In genomic region chr7:44063547-44063893, GRCh38 we compare ENCODE assay signal across 8 cellular contexts. TPM values are rescaled to one million over a fixed set of nuclear protein-coding genes. Genes with fewer than 3 reads are reported as not detected.
DNase-seq lines count a peak whose midpoint lies in the region; ATAC-seq and TF ChIP-seq lines count a peak whose summit lies in the region.
"Had no signal": no experiment of that assay in that cellular context is flagged by ENCODE, and none has a peak within 500 bp of the region (broad histone marks: within the 10 kb centered on the region; RNA-seq: fewer than 3 reads in every experiment).

No MANE protein-coding gene starts in this region.

- H3K27ac ChIP-seq in right atrium auricular region = peak overlapping the region; percentile 86 to 89
- no peak overlapping the region for H3K27ac ChIP-seq in sigmoid colon
- H3K27ac ChIP-seq: tibial nerve had no signal

- H3K9ac ChIP-seq in NT2/D1 (ENCODE audit: insufficient read length, low read depth) = peak overlapping the region; percentile 75

- no peak for ATAC-seq in HG03280 (IDR thresholded peaks at IDR 0.05; ENCODE audit: unreplicated experiment)

- H3K9me3 ChIP-seq in NT2/D1 (ENCODE audit: insufficient read depth, low read length) = no peaks in the 10 kb centered on the region
- no peaks in the 10 kb centered on the region for H3K9me3 ChIP-seq in right atrium auricular region
- no peaks in the 10 kb centered on the region for H3K9me3 ChIP-seq in sigmoid colon
- H3K9me3 ChIP-seq: tibial nerve had no signal

- intact Hi-C loops in sigmoid colon (cut with DNase I) = no loop called here

- peak overlapping the region; percentile 26 for H3K4me3 ChIP-seq in NT2/D1 (ENCODE audit: insufficient read length, low read depth)
- H3K4me3 ChIP-seq in right atrium auricular region = peak overlapping the region; percentile 55 to 63
- H3K4me3 ChIP-seq in sigmoid colon = no peak overlapping the region
- H3K4me3 ChIP-seq: tibial nerve had no signal

- H3K36me3 ChIP-seq in NT2/D1 (ENCODE audit: insufficient read depth, insufficient read length, low read length) (peaks cover 44% of the 10 kb centered on the region), right atrium auricular region (peaks cover 40% of the 10 kb centered on the region), sigmoid colon (peaks cover 15 to 43% (median 21%) of the 10 kb centered on the region in 4 donors)

- 77% methylated on average over 10 of the region's 10 CpGs for WGBS in sigmoid colon, 2 donors

- DNase-seq in NT2/D1 (ENCODE audit: low read depth, low spot score) (no peak), right atrium auricular region (ENCODE audit: low spot score) (no peak), sigmoid colon (peak; percentile 52), NCI-H2029 treated with DMSO at 0.1 percent for 48 hours (lab: John Stamatoyannopoulos, UW) (no peak)
- DNase-seq: nucleus accumbens had no signal

- no peak for TF ChIP-seq POLR2A in sigmoid colon (IDR thresholded peaks at IDR 0.05)

- no peak for TF ChIP-seq EP300 in sigmoid colon (IDR thresholded peaks at IDR 0.05)

- H3K4me1 ChIP-seq in NT2/D1 (ENCODE audit: insufficient read depth, insufficient read length) = peaks cover 31% of the 10 kb centered on the region
- peaks cover 0 to 76% of the 10 kb centered on the region in 2 donors for H3K4me1 ChIP-seq in right atrium auricular region
- peaks cover 0 to 25% (median 20%) of the 10 kb centered on the region in 4 donors for H3K4me1 ChIP-seq in sigmoid colon

- no peaks in the 10 kb centered on the region for H3K27me3 ChIP-seq in NT2/D1 (ENCODE audit: insufficient read depth, insufficient read length)
- no peaks in the 10 kb centered on the region for H3K27me3 ChIP-seq in right atrium auricular region
- H3K27me3 ChIP-seq in sigmoid colon = no peaks in the 10 kb centered on the region
- H3K27me3 ChIP-seq: tibial nerve had no signal

- TF ChIP-seq CTCF in right atrium auricular region (IDR thresholded peaks at IDR 0.05) (no peak), sigmoid colon (IDR thresholded peaks at IDR 0.05) (no peak)

RNA-seq across cellular contexts. Expression of gene PGAM2, which starts 1.8 kb away (rescaled TPM):
- total RNA-seq in right atrium auricular region (1,000 to 10,000 TPM in 1 of 2 donors, 100 to 1,000 TPM in 1; 680 to 2,809 TPM), sigmoid colon (1 to 10 TPM in 2 of 4 donors, under 1 TPM in 2; 0.71 to 2.1 (median 1.1) TPM)
- polyA plus RNA-seq in sigmoid colon = 1 to 10 TPM in 2 of 3 donors, not detected in 1; 1.2 to 3.0 TPM
- polyA plus RNA-seq: CD8-positive, alpha-beta memory T cell had no signal

RNA-seq across cellular contexts. Expression of gene POLM, which starts 18.8 kb away (rescaled TPM):
- total RNA-seq in right atrium auricular region = 10 to 100 TPM; 18.5 to 31.3 TPM
- 10 to 100 TPM; 17.5 to 39.9 (median 24.8) TPM for total RNA-seq in sigmoid colon
- 10 to 100 TPM in 1 of 3 donors, 1 to 10 TPM in 2; 5.5 to 23.4 (median 9.6) TPM for polyA plus RNA-seq in sigmoid colon

RNA-seq across cellular contexts. Expression of gene DBNL, which starts 19.0 kb away (rescaled TPM):
- total RNA-seq in right atrium auricular region (10 to 100 TPM; 31.4 to 66.2 TPM), sigmoid colon (100 to 1,000 TPM in 1 of 4 donors, 10 to 100 TPM in 3; 76.7 to 124 (median 86.6) TPM)
- 100 to 1,000 TPM in 2 of 3 donors, 10 to 100 TPM in 1; 91.9 to 149 (median 102) TPM for polyA plus RNA-seq in sigmoid colon

RNA-seq across cellular contexts. Expression of gene AEBP1, which starts 40.6 kb away (rescaled TPM):
- total RNA-seq in right atrium auricular region (100 to 1,000 TPM in 1 of 2 donors, 10 to 100 TPM in 1; 84.4 to 193 TPM), sigmoid colon (100 to 1,000 TPM in 2 of 4 donors, 10 to 100 TPM in 2; 74.6 to 182 (median 128) TPM)
- polyA plus RNA-seq in sigmoid colon = 10 to 100 TPM in 2 of 3 donors, 1 to 10 TPM in 1; 2.5 to 37.7 (median 12.0) TPM

RNA-seq across cellular contexts. Expression of gene POLD2, which starts 59.8 kb away (rescaled TPM):
- total RNA-seq in right atrium auricular region = 10 to 100 TPM; 71.4 to 76.5 TPM
- 10 to 100 TPM; 20.3 to 40.5 (median 29.5) TPM for total RNA-seq in sigmoid colon
- 10 to 100 TPM; 31.9 to 91.2 (median 39.0) TPM for polyA plus RNA-seq in sigmoid colon

Comparison
In these comparisons a context has a peak if more than half of its experiments do, and no peak if none do; other contexts are left out.
1. H3K4me3 ChIP-seq: peak in NT2/D1 (single experiment) and right atrium auricular region (2 of 2); none in sigmoid colon (0 of 4).
2. H3K27ac ChIP-seq: peak in right atrium auricular region (2 of 2); none in sigmoid colon (0 of 4).
3. RNA of gene PGAM2, which starts 1.8 kb away (total RNA-seq): 680 to 2,809 TPM in right atrium auricular region; 0.71 to 2.1 TPM in sigmoid colon; every median in the first group is over 100 times any median in the second.